17 cellular contexts compared by ENCODE assay signal in genomic region chr5:100789641-100790160, GRCh38.
DNase-seq lines count a peak whose midpoint lies in the region; ATAC-seq and TF ChIP-seq lines count a peak whose summit lies in the region.
"Had no signal": no experiment of that assay in that cellular context is flagged by ENCODE, and none has a peak within 500 bp of the region (broad histone marks: within the 10 kb centered on the region; RNA-seq: fewer than 3 reads in every experiment).

No MANE protein-coding gene starts in this region.

- H3K4me3 ChIP-seq in NB4 (ENCODE audit: low read depth, low read length) (peak overlapping the region; percentile 51), neutrophil (ENCODE audit: low read depth in 1 of 2, low read length in 1 of 2) (no peak overlapping the region), body of pancreas (no peak overlapping the region)
- H3K4me3 ChIP-seq: BLaER1 treated with 17β-estradiol and CSF1 and Interleukin-3, amounts not matched to agents 10 nM and 100 nM; PC-9 had no signal

- TF ChIP-seq CTCF in activated CD8-positive, alpha-beta T cell treated with anti-CD3 and anti-CD28 coated beads for 36 hours (IDR thresholded peaks at IDR 0.05), result no peak
- TF ChIP-seq CTCF in NB4 (IDR thresholded peaks at IDR 0.05; ENCODE audit: low read depth, low read length), result no peak
- TF ChIP-seq CTCF in neutrophil (IDR thresholded peaks at IDR 0.05), result no peak
- no peak for TF ChIP-seq CTCF in body of pancreas (IDR thresholded peaks at IDR 0.05)
- TF ChIP-seq CTCF in progenitor cell of endocrine pancreas (IDR thresholded peaks at IDR 0.05; ENCODE audit: unreplicated experiment), result no peak

- 25 to 39% methylated on average over 6 of the region's 6 CpGs for WGBS in body of pancreas, 2 donors

- peaks cover 5% of the 10 kb centered on the region for H3K9me3 Mint-ChIP-seq in activated CD8-positive, alpha-beta T cell treated with anti-CD3 and anti-CD28 coated beads for 36 hours
- H3K9me3 Mint-ChIP-seq in activated CD8-positive, alpha-beta T cell treated with anti-CD3 and anti-CD28 coated beads, Interleukin-2, amount 10 ng/mL, durations not matched to agents 7 days and 5 days (ENCODE audit: insufficient read depth), result no peaks in the 10 kb centered on the region
- peaks cover 11% of the 10 kb centered on the region for H3K9me3 Mint-ChIP-seq in activated T-helper 1 cell treated with anti-CD3 and anti-CD28 coated beads, Interleukin-12 subunit alpha, Interleukin-12 subunit beta, Interleukin-2, Interleukin-4 antibody, amounts not matched to agents 30 ng/mL and 10 ng/mL and 1 ng/mL, durations not matched to agents 14 hours and 24 hours and 36 hours
- peaks cover 7% of the 10 kb centered on the region for H3K9me3 Mint-ChIP-seq in progenitor cell of endocrine pancreas (ENCODE audit: low read depth)

- no peak for TF ChIP-seq POLR2A in NB4 (IDR thresholded peaks at IDR 0.05; ENCODE audit: extremely low read depth, insufficient read length)
- no peak for TF ChIP-seq POLR2A in body of pancreas (IDR thresholded peaks at IDR 0.05)

- H3K4me1 Mint-ChIP-seq in activated CD8-positive, alpha-beta T cell treated with anti-CD3 and anti-CD28 coated beads for 36 hours (ENCODE audit: low read depth), result peaks cover 6% of the 10 kb centered on the region
- peaks cover 14% of the 10 kb centered on the region for H3K4me1 Mint-ChIP-seq in activated CD8-positive, alpha-beta T cell treated with anti-CD3 and anti-CD28 coated beads, Interleukin-2, amount 10 ng/mL, durations not matched to agents 7 days and 5 days (ENCODE audit: low read depth)
- peaks cover 23% of the 10 kb centered on the region for H3K4me1 Mint-ChIP-seq in activated T-helper 1 cell treated with anti-CD3 and anti-CD28 coated beads, Interleukin-12 subunit alpha, Interleukin-12 subunit beta, Interleukin-2, Interleukin-4 antibody, amounts not matched to agents 30 ng/mL and 10 ng/mL and 1 ng/mL, durations not matched to agents 14 hours and 24 hours and 36 hours (ENCODE audit: low read depth)
- H3K4me1 Mint-ChIP-seq in progenitor cell of endocrine pancreas (ENCODE audit: low read depth), result peaks cover 52% of the 10 kb centered on the region

- intact Hi-C loops in activated CD8-positive, alpha-beta T cell treated with anti-CD3 and anti-CD28 coated beads for 36 hours (cut with micrococcal nuclease), result no loop called here
- intact Hi-C loops in activated T-helper 1 cell treated with anti-CD3 and anti-CD28 coated beads, Interleukin-12 subunit alpha, Interleukin-12 subunit beta, Interleukin-2, Interleukin-4 antibody, amounts not matched to agents 30 ng/mL and 10 ng/mL and 1 ng/mL, durations not matched to agents 14 hours and 24 hours and 36 hours (cut with micrococcal nuclease), result loop anchor here (1.0 kb wide), 1 partner anchor 9 kb away; no protein-coding TSS in a partner anchor
- intact Hi-C loops in body of pancreas (cut with DNase I), result no loop called here

- CTCF ChIA-PET in activated CD8-positive, alpha-beta T cell treated with anti-CD3 and anti-CD28 coated beads for 36 hours (lab: Charles Lee), result interaction anchor here (1.2 kb wide), 1 partner anchor 9 kb away, joined by 3 read pairs; no protein-coding TSS in a partner anchor
- CTCF ChIA-PET in activated CD8-positive, alpha-beta T cell treated with anti-CD3 and anti-CD28 coated beads, Interleukin-2, amount 10 ng/mL, durations not matched to agents 7 days and 5 days (lab: Charles Lee), result interaction anchor here (1.2 to 1.4 kb wide), 3 partner anchors 10 to 111 kb away, joined by 5 to 8 read pairs (median 5); no protein-coding TSS in a partner anchor

- H3K27ac Mint-ChIP-seq in activated CD8-positive, alpha-beta T cell treated with anti-CD3 and anti-CD28 coated beads for 36 hours, result no peak overlapping the region
- no peak overlapping the region for H3K27ac Mint-ChIP-seq in activated CD8-positive, alpha-beta T cell treated with anti-CD3 and anti-CD28 coated beads, Interleukin-2, amount 10 ng/mL, durations not matched to agents 7 days and 5 days
- H3K27ac Mint-ChIP-seq in activated T-helper 1 cell treated with anti-CD3 and anti-CD28 coated beads, Interleukin-12 subunit alpha, Interleukin-12 subunit beta, Interleukin-2, Interleukin-4 antibody, amounts not matched to agents 30 ng/mL and 10 ng/mL and 1 ng/mL, durations not matched to agents 14 hours and 24 hours and 36 hours, result peak overlapping the region; percentile 60
- H3K27ac Mint-ChIP-seq in progenitor cell of endocrine pancreas, result no peak overlapping the region
- H3K27ac Mint-ChIP-seq: activated naive CD4-positive, alpha-beta T cell treated with anti-CD3 and anti-CD28 coated beads for 36 hours had no signal

- ATAC-seq in activated CD8-positive, alpha-beta T cell treated with anti-CD3 and anti-CD28 coated beads for 36 hours, result peak; percentile 58
- no peak for ATAC-seq in activated CD8-positive, alpha-beta T cell treated with anti-CD3 and anti-CD28 coated beads, Interleukin-2, amount 10 ng/mL, durations not matched to agents 7 days and 5 days
- no peak for ATAC-seq in body of pancreas
- ATAC-seq in HG02938 (IDR thresholded peaks at IDR 0.05; ENCODE audit: unreplicated experiment), result no peak
- ATAC-seq: activated CD4-positive, CD25-positive, alpha-beta regulatory T cell treated with anti-CD3 and anti-CD28 coated beads, Interleukin-2, amount 50 U/mL, for 24 hours had no signal

- H3K27me3 ChIP-seq in neutrophil, result no peaks in the 10 kb centered on the region
- H3K27me3 ChIP-seq in body of pancreas, result no peaks in the 10 kb centered on the region
- H3K27me3 ChIP-seq: BLaER1 treated with 17β-estradiol and CSF1 and Interleukin-3, amounts not matched to agents 10 nM and 100 nM had no signal

- H3K36me3 ChIP-seq in neutrophil (no peaks in the 10 kb centered on the region), body of pancreas (replicated peaks in 1 of 2; ENCODE audit: insufficient read depth in 1 of 2, low read depth in 2 of 2) (no peaks in the 10 kb centered on the region)

- H3K9me3 ChIP-seq in neutrophil, result no peaks in the 10 kb centered on the region
- H3K9me3 ChIP-seq in body of pancreas, result no peaks in the 10 kb centered on the region

- POLR2A ChIA-PET in activated CD8-positive, alpha-beta T cell treated with anti-CD3 and anti-CD28 coated beads for 36 hours (lab: Charles Lee), result interaction anchor here (1.4 kb wide), 1 partner anchor 112 kb away, joined by 4 read pairs; no protein-coding TSS in a partner anchor
- POLR2A ChIA-PET in activated CD8-positive, alpha-beta T cell treated with anti-CD3 and anti-CD28 coated beads, Interleukin-2, amount 10 ng/mL, durations not matched to agents 7 days and 5 days (lab: Charles Lee), result interaction anchor here (1.0 to 1.4 kb wide), 2 partner anchors 54 to 113 kb away, joined by 3 to 5 read pairs; partner anchors contain the start of gene ST8SIA4

- H3K27me3 Mint-ChIP-seq in activated CD8-positive, alpha-beta T cell treated with anti-CD3 and anti-CD28 coated beads for 36 hours, result no peaks in the 10 kb centered on the region
- no peaks in the 10 kb centered on the region for H3K27me3 Mint-ChIP-seq in activated CD8-positive, alpha-beta T cell treated with anti-CD3 and anti-CD28 coated beads, Interleukin-2, amount 10 ng/mL, durations not matched to agents 7 days and 5 days (ENCODE audit: low read depth)
- H3K27me3 Mint-ChIP-seq in activated T-helper 1 cell treated with anti-CD3 and anti-CD28 coated beads, Interleukin-12 subunit alpha, Interleukin-12 subunit beta, Interleukin-2, Interleukin-4 antibody, amounts not matched to agents 30 ng/mL and 10 ng/mL and 1 ng/mL, durations not matched to agents 14 hours and 24 hours and 36 hours (ENCODE audit: insufficient read depth), result no peaks in the 10 kb centered on the region
- H3K27me3 Mint-ChIP-seq in progenitor cell of endocrine pancreas, result no peaks in the 10 kb centered on the region

- DNase-seq in activated CD8-positive, alpha-beta T cell treated with anti-CD3 and anti-CD28 coated beads for 36 hours, result no peak
- DNase-seq in activated CD8-positive, alpha-beta T cell treated with anti-CD3 and anti-CD28 coated beads, Interleukin-2, amount 10 ng/mL, durations not matched to agents 7 days and 5 days, result no peak
- DNase-seq in NB4 (ENCODE audit: low read depth), result peak; percentile 81
- DNase-seq in activated T-helper 1 cell treated with anti-CD3 and anti-CD28 coated beads, Interleukin-12 subunit alpha, Interleukin-12 subunit beta, Interleukin-2, Interleukin-4 antibody, amounts not matched to agents 30 ng/mL and 10 ng/mL and 1 ng/mL, durations not matched to agents 14 hours and 24 hours and 36 hours (ENCODE audit: low spot score), result no peak
- no peak for DNase-seq in body of pancreas
- no peak for DNase-seq in progenitor cell of endocrine pancreas (ENCODE audit: low spot score, unreplicated experiment)
- DNase-seq: activated naive CD4-positive, alpha-beta T cell treated with anti-CD3 and anti-CD28 coated beads for 36 hours; anterior cingulate cortex; effector memory CD4-positive, alpha-beta T cell; NCI-H1092 treated with DMSO at 0.1 percent for 48 hours; NCI-H2081 treated with DMSO at 0.1 percent for 48 hours; PC-9; stimulated activated CD4-positive, alpha-beta T cell treated with anti-CD3 and anti-CD28 coated beads, Interleukin-12 subunit alpha, Interleukin-12 subunit beta, amount 100 ng/mL, for 4 hours had no signal

- H3K4me3 Mint-ChIP-seq in activated CD8-positive, alpha-beta T cell treated with anti-CD3 and anti-CD28 coated beads for 36 hours, result no peak overlapping the region
- H3K4me3 Mint-ChIP-seq in activated CD8-positive, alpha-beta T cell treated with anti-CD3 and anti-CD28 coated beads, Interleukin-2, amount 10 ng/mL, durations not matched to agents 7 days and 5 days, result no peak overlapping the region
- peak overlapping the region; percentile 2 for H3K4me3 Mint-ChIP-seq in activated T-helper 1 cell treated with anti-CD3 and anti-CD28 coated beads, Interleukin-12 subunit alpha, Interleukin-12 subunit beta, Interleukin-2, Interleukin-4 antibody, amounts not matched to agents 30 ng/mL and 10 ng/mL and 1 ng/mL, durations not matched to agents 14 hours and 24 hours and 36 hours
- H3K4me3 Mint-ChIP-seq in progenitor cell of endocrine pancreas (ENCODE audit: low read depth), result no peak overlapping the region
- H3K4me3 Mint-ChIP-seq: activated naive CD4-positive, alpha-beta T cell treated with anti-CD3 and anti-CD28 coated beads for 36 hours had no signal

- H3K36me3 Mint-ChIP-seq in activated CD8-positive, alpha-beta T cell treated with anti-CD3 and anti-CD28 coated beads for 36 hours (ENCODE audit: low read depth), result no peaks in the 10 kb centered on the region
- peaks cover 1% of the 10 kb centered on the region for H3K36me3 Mint-ChIP-seq in activated CD8-positive, alpha-beta T cell treated with anti-CD3 and anti-CD28 coated beads, Interleukin-2, amount 10 ng/mL, durations not matched to agents 7 days and 5 days (ENCODE audit: low read depth)
- peaks cover 5% of the 10 kb centered on the region for H3K36me3 Mint-ChIP-seq in activated T-helper 1 cell treated with anti-CD3 and anti-CD28 coated beads, Interleukin-12 subunit alpha, Interleukin-12 subunit beta, Interleukin-2, Interleukin-4 antibody, amounts not matched to agents 30 ng/mL and 10 ng/mL and 1 ng/mL, durations not matched to agents 14 hours and 24 hours and 36 hours (ENCODE audit: low read depth)
- peaks cover 1% of the 10 kb centered on the region for H3K36me3 Mint-ChIP-seq in progenitor cell of endocrine pancreas (ENCODE audit: insufficient read depth)

- H3K4me1 ChIP-seq in neutrophil (ENCODE audit: control insufficient read depth in 1 of 2, insufficient read depth in 1 of 2, low read depth in 1 of 2, low read length in 1 of 2) (no peaks in the 10 kb centered on the region), body of pancreas (peaks cover 7% of the 10 kb centered on the region)

- H3K27ac ChIP-seq in neutrophil (peak overlapping the region; percentile 17), body of pancreas (no peak overlapping the region)
- H3K27ac ChIP-seq: BLaER1 treated with 17β-estradiol and CSF1 and Interleukin-3, amounts not matched to agents 10 nM and 100 nM; PC-9 had no signal
